In the genomic region with DNA sequence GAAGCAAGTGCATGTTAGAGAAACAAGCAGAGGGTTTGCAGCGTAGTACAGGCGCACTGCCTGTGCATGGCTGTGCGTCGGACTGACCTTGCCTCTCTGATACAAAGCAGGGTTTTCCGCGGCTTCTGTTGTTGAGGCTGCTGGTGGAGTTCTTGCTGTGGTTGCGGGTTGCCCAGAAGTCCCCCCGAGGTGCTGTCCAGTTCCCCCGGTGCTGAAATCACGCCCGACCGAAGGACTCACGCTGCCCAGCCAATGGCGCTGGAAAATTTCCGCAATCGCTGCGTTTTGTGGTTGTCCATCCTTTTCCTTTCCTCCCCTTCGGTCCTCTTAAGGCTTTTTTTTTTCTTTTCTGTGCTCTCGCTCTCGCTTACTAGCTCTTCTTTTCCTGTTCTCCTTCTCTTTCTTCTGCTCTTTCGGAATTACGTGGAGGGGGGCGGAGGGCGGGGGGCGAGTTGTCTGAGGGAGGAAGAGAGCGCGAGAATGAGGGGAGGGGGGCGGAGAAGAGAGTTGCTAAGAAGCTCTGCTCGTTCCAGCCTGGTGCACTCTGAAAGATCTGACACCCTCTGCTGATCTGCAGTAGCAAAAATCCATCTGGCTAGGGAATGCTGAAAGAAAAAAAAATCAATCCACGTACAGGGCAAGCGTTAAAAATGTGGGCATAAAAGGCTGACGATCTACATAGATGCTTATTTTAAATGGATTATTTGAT, we compare ENCODE assay signal across 9 cellular contexts. TPM values are rescaled to one million over a fixed set of nuclear protein-coding genes. Genes with fewer than 3 reads are reported as not detected.
A peak's percentile ranks its signal among the peaks of the same experiment; 100 is the strongest.
DNase-seq lines count a peak whose midpoint lies in the region; ATAC-seq and TF ChIP-seq lines count a peak whose summit lies in the region.
"Had no signal": no experiment of that assay in that cellular context is flagged by ENCODE, and none has a peak within 500 bp of the region (broad histone marks: within the 10 kb centered on the region; RNA-seq: fewer than 3 reads in every experiment).

TSS of gene SLITRK1 (minus strand) at position 558 of the 709 bp plus-strand sequence. CDS start 967 bp downstream, outside the sequence.

- no peak for TF ChIP-seq RAD21 in HCT116 (IDR thresholded peaks at IDR 0.05; ENCODE audit: low read depth)

- H3K9ac ChIP-seq in HCT116 (ENCODE audit: low read length), result no peak within 1 kb of the TSS

- TF ChIP-seq POLR2A in HCT116 (IDR thresholded peaks at IDR 0.05; ENCODE audit: borderline replicate concordance, extremely low read depth, insufficient read depth, insufficient read length), result no peak
- no peak for TF ChIP-seq POLR2A in erythroblast (IDR thresholded peaks at IDR 0.05; ENCODE audit: low read length)

- no peaks in the 10 kb centered on the region for H4K20me1 ChIP-seq in HCT116 (ENCODE audit: insufficient read depth)

- TF ChIP-seq CTCF in HCT116 (IDR thresholded peaks at IDR 0.05 in 2 of 3, conservative IDR thresholded peaks at IDR 0.05 in 1 of 3; ENCODE audit: borderline replicate concordance in 1 of 3, insufficient read depth in 1 of 3, low read depth in 2 of 3, low read length in 2 of 3), result no peak

- H3K36me3 ChIP-seq in HCT116 (ENCODE audit: control insufficient read depth in 1 of 2, insufficient read depth in 2 of 2, low read length in 2 of 2) (no peaks in the 10 kb centered on the region), neuron (ENCODE audit: insufficient read depth, low read length) (no peaks in the 10 kb centered on the region)

- no peak within 1 kb of the TSS for H3K27ac ChIP-seq in HCT116 (ENCODE audit: low read depth, low read length)

- no peak for ATAC-seq in HCT116

- no peaks in the 10 kb centered on the region for H3K27me3 ChIP-seq in HCT116 (ENCODE audit: insufficient read depth, low read length)
- no peaks in the 10 kb centered on the region for H3K27me3 ChIP-seq in neuron (ENCODE audit: insufficient read depth, low read length)

- no peaks in the 10 kb centered on the region for H3K79me2 ChIP-seq in HCT116 (ENCODE audit: insufficient read depth, low read length)

- H3K4me1 ChIP-seq in HCT116 (ENCODE audit: control insufficient read depth in 1 of 2, insufficient read depth in 2 of 2, low read length in 2 of 2) (no peaks in the 10 kb centered on the region), neuron (ENCODE audit: insufficient read depth, low read length) (peaks cover 5% of the 10 kb centered on the region)

- CTCF ChIA-PET in HCT116 (lab: Charles Lee), result no interaction called here

- intact Hi-C loops in HCT116 (cut with micrococcal nuclease), result no loop called here

- BruUV-seq in HCT116 (replicated peaks; lab: Mats Ljungman, UMichigan), result no TSS peak

- POLR2A ChIA-PET in HCT116 (lab: Charles Lee), result no interaction called here

- H3K9me3 ChIP-seq in HCT116 (ENCODE audit: control insufficient read depth in 1 of 2, insufficient read depth in 1 of 2, low read depth in 1 of 2, low read length in 2 of 2) (no peaks in the 10 kb centered on the region), neuron (ENCODE audit: low read length) (peaks cover 4% of the 10 kb centered on the region)

- no peak within 1 kb of the TSS for H3K4me2 ChIP-seq in HCT116 (ENCODE audit: low read length)

- H3K4me3 ChIP-seq in HCT116 (replicated peaks in 1 of 2; ENCODE audit: low read depth in 1 of 2, low read length in 2 of 2), result no peak within 1 kb of the TSS
- H3K4me3 ChIP-seq in neuron (ENCODE audit: low read length), result peak within 1 kb of the TSS; percentile 63

- H2AFZ ChIP-seq in HCT116 (ENCODE audit: low read depth, low read length, poor library complexity, severe bottlenecking) (no peak within 1 kb of the TSS), neuron (ENCODE audit: low read depth, low read length) (peak within 1 kb of the TSS; percentile 95)

- no peaks in the 10 kb centered on the region for H3K9me2 ChIP-seq in HCT116 (ENCODE audit: insufficient read depth)

- RAD21 ChIA-PET in HCT116 (lab: Charles Lee; ENCODE audit: low non-redundant PET in 1 of 2, low total read pairs in 2 of 2, uncharacterized antibody in 2 of 2, unreplicated experiment in 2 of 2), result no interaction called here

- DNase-seq in Ammon's horn (ENCODE audit: low spot score) (peak; percentile 87), HCT116 (ENCODE audit: low read depth, low spot score) (no peak), SHP77 (lab: John Stamatoyannopoulos, UW) (peak; percentile 42 to 81), erythroblast (lab: John Stamatoyannopoulos, UW) (peak; percentile 12 to 13), CD1c-positive myeloid dendritic cell (ENCODE audit: extremely low spot score) (no peak), GF-D8 (lab: John Stamatoyannopoulos, UW) (no peak), NCI-H1048 (lab: John Stamatoyannopoulos, UW) (no peak)

TF ChIP-seq in HCT116, 20 proteins besides CTCF, POLR2A, EP300 and RAD21:
- no peak for TF ChIP-seq SP1 (IDR thresholded peaks at IDR 0.05; ENCODE audit: low read depth)
- peak; percentile 55 for TF ChIP-seq REST (IDR thresholded peaks at IDR 0.05; ENCODE audit: low read depth)

RNA-seq across cellular contexts. Expression of gene SLITRK1, which starts in this region (rescaled TPM):
- total RNA-seq in HCT116 (2021; ENCODE audit: unreplicated experiment), result not detected
- polyA plus RNA-seq in HCT116 (2012), result not detected in 2 replicates
- total RNA-seq: endothelial cell of umbilical vein had no signal
- polyA plus RNA-seq: endothelial cell of umbilical vein had no signal

Comparison
In these comparisons a context has a peak if more than half of its experiments do, and no peak if none do; other contexts are left out.
1. DNase-seq: peak in Ammon's horn (single experiment), SHP77 (2 of 2) and erythroblast (2 of 2); none in HCT116 (single experiment), CD1c-positive myeloid dendritic cell (single experiment), GF-D8 (single experiment) and NCI-H1048 (single experiment).